ENCODE assay signal across 8 cellular contexts in genomic region chr10:102420443-102420809, GRCh38. TPM values are rescaled to one million over a fixed set of nuclear protein-coding genes. Genes with fewer than 3 reads are reported as not detected.
DNase-seq lines count a peak whose midpoint lies in the region; ATAC-seq and TF ChIP-seq lines count a peak whose summit lies in the region.

No MANE protein-coding gene starts in this region.

- H3K27me3 ChIP-seq in ACC112 (ENCODE audit: insufficient read depth, low read length) (peaks cover 19% of the 10 kb centered on the region), dorsolateral prefrontal cortex (peaks cover 0 to 14% (median 0%) of the 10 kb centered on the region in 45 donors)

- peaks cover 14% of the 10 kb centered on the region for H3K4me1 ChIP-seq in ACC112 (ENCODE audit: control insufficient read depth, insufficient read depth, low read length, unreplicated experiment)

- intact Hi-C loops in dorsolateral prefrontal cortex (cut with DNase I): loop anchor here (1.0 to 10.0 kb wide), 6 partner anchors 12 to 434 kb away; partner anchors contain the start of genes ACTR1A (in 1 of the 2), BORCS7 (in 1 of the 2), CUEDC2 (in 1 of the 2) and SUFU (in 1 of the 2)

- no peaks in the 10 kb centered on the region for H3K79me2 ChIP-seq in ACC112 (ENCODE audit: control insufficient read depth, insufficient read depth, low read length, unreplicated experiment)

- peak overlapping the region; percentile 84 to 98 (median 94) for H3K27ac Mint-ChIP-seq in naive B cell

- H3K27me3 Mint-ChIP-seq in naive B cell: peaks cover 19 to 37% (median 31%) of the 10 kb centered on the region in 3 donors

- peaks cover 0 to 7% of the 10 kb centered on the region in 2 donors for H3K36me3 Mint-ChIP-seq in naive B cell

- peaks cover 24 to 41% (median 38%) of the 10 kb centered on the region in 3 donors for H3K4me1 Mint-ChIP-seq in naive B cell

- TF ChIP-seq CTCF in LNCaP clone FGC (IDR thresholded peaks at IDR 0.05; ENCODE audit: control insufficient read depth, extremely low read depth, insufficient read depth) (no peak), dorsolateral prefrontal cortex (IDR thresholded peaks at IDR 0.05 in 54 of 56, conservative IDR thresholded peaks at IDR 0.05 in 2 of 56; ENCODE audit: low read depth in 1 of 56, partially characterized antibody in 56 of 56) (peak in 1 of 56 donors; percentile 0)

- DNase-seq in LNCaP clone FGC (ENCODE audit: low read depth) (no peak), dorsolateral prefrontal cortex (peak in 1 of 10 donors; percentile 86), naive B cell (no peak), HCEC 1CT (no peak), NCI-H1694 treated with DMSO at 0.1 percent for 48 hours (lab: John Stamatoyannopoulos, UW) (no peak), NCI-H1092 (lab: John Stamatoyannopoulos, UW) (no peak)

- no peaks in the 10 kb centered on the region for H3K36me3 ChIP-seq in ACC112 (ENCODE audit: insufficient read depth, low read length)

- H2AFZ ChIP-seq in ACC112 (ENCODE audit: low read length, unreplicated experiment): peak overlapping the region; percentile 48

- no peaks in the 10 kb centered on the region for H3K9me3 Mint-ChIP-seq in naive B cell

- H3K27ac ChIP-seq in ACC112 (ENCODE audit: low read depth, low read length) (peak overlapping the region; percentile 58), dorsolateral prefrontal cortex (peak overlapping the region; percentile 35 to 97 (median 91))

- ATAC-seq in GM19467 (IDR thresholded peaks at IDR 0.05; ENCODE audit: unreplicated experiment): peak; percentile 48
- peak in 1 of 2 donors; percentile 62 for ATAC-seq in naive B cell (ENCODE audit: low read depth in 2 of 2)

- peak overlapping the region; percentile 94 to 100 (median 99) for H3K4me3 Mint-ChIP-seq in naive B cell

- peak overlapping the region; percentile 81 for H3K4me3 ChIP-seq in ACC112 (ENCODE audit: low read depth, low read length)
- H3K4me3 ChIP-seq in LNCaP clone FGC (ENCODE audit: low read depth, low read length): peak overlapping the region; percentile 92
- peak overlapping the region; percentile 66 to 99 (median 93) for H3K4me3 ChIP-seq in dorsolateral prefrontal cortex

RNA-seq across cellular contexts. Expression of gene FBXL15, which starts 0.2 kb away (rescaled TPM):
- total RNA-seq in dorsolateral prefrontal cortex: 10 to 100 TPM; 13.9 to 50.1 (median 32.5) TPM
- polyA plus RNA-seq in naive B cell (ENCODE audit: low read depth in 6 of 6): 10 to 100 TPM; 15.9 to 24.9 (median 20.9) TPM

RNA-seq across cellular contexts. Expression of gene PSD, which starts 1.8 kb away (rescaled TPM):
- 100 to 1,000 TPM in 119 of 120 experiments, 10 to 100 TPM in 1; 92.5 to 483 (median 306) TPM for total RNA-seq in dorsolateral prefrontal cortex
- 1 to 10 TPM in 4 of 6 donors, under 1 TPM in 2; 0.66 to 2.3 (median 1.5) TPM for polyA plus RNA-seq in naive B cell (ENCODE audit: low read depth in 6 of 6)

RNA-seq across cellular contexts. Expression of gene CUEDC2, which starts 11.9 kb away (rescaled TPM):
- total RNA-seq in dorsolateral prefrontal cortex: 100 to 1,000 TPM in 6 of 120 experiments, 10 to 100 TPM in 114; 53.3 to 107 (median 81.5) TPM
- polyA plus RNA-seq in naive B cell (ENCODE audit: low read depth in 6 of 6): 10 to 100 TPM; 50.3 to 82.3 (median 59.4) TPM

RNA-seq across cellular contexts. Expression of gene NFKB2, which starts 24.9 kb away (rescaled TPM):
- 10 to 100 TPM in 45 of 120 experiments, 1 to 10 TPM in 75; 3.3 to 26.3 (median 8.5) TPM for total RNA-seq in dorsolateral prefrontal cortex
- polyA plus RNA-seq in naive B cell (ENCODE audit: low read depth in 6 of 6): 10 to 100 TPM; 24.2 to 49.4 (median 34.7) TPM

RNA-seq across cellular contexts. Expression of gene C10orf95, which starts 30.9 kb away (rescaled TPM):
- total RNA-seq in dorsolateral prefrontal cortex: 1 to 10 TPM in 4 of 120 experiments, under 1 TPM in 54, not detected in 62; 0.26 to 1.3 (median 0.45) TPM
- polyA plus RNA-seq in naive B cell (ENCODE audit: low read depth in 6 of 6): 1 to 10 TPM in 3 of 6 donors, under 1 TPM in 3; 0.29 to 1.9 (median 0.99) TPM
